1 cellular context compared by ENCODE assay signal in the genomic region with DNA sequence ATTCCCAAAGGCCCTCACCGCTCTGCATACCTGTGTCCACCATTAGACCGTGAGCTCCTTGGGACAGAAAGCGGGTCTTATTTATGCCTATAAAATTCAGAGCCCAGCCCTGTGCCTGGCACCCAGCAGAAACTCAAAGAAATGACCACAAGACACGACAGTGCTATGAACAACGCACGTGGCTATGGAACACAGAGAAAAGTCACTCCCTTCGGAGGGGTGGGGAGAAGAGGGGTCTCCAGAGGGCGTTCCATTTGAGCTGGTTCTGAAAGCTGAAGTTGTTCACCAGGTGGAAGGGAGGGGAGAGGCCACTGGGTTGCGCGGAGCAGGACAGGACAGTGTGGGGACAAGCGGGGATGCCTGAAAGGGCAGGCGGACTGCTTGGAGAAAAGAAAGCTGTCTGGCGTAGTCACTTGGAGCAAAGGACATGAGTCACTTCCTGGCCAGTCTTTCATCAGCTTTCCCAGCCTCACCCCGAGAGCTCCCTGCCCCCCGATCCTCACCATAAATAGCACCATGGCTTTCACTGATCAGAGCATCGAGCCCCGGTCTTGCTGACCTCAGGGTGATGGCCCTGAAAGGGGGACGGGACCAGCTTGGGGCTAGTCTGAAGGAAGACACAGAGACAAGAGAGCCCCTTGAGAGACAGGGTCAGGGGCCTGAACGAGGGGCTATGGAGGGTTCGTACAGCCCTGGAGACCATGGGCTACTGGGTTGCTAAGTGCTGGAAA.
A peak's percentile ranks its signal among the peaks of the same experiment; 100 is the strongest.
TF ChIP-seq lines count a peak whose summit lies in the region.

No MANE protein-coding gene starts in this region.

TF ChIP-seq in K562, 482 proteins besides CTCF, POLR2A, EP300 and RAD21 (continued from another document and continues in another):
- TF ChIP-seq FOXP4 (CRISPR knock-in tag; IDR thresholded peaks at IDR 0.05; ENCODE audit: borderline replicate concordance) = no peak
- peak; percentile 79 for TF ChIP-seq MYC (IDR thresholded peaks at IDR 0.05; ENCODE audit: low read depth, low read length)
- TF ChIP-seq MYC (CRISPR knock-in tag; IDR thresholded peaks at IDR 0.05; ENCODE audit: borderline replicate concordance, low read depth) = peak; percentile 77
- TF ChIP-seq, protein P1, sequence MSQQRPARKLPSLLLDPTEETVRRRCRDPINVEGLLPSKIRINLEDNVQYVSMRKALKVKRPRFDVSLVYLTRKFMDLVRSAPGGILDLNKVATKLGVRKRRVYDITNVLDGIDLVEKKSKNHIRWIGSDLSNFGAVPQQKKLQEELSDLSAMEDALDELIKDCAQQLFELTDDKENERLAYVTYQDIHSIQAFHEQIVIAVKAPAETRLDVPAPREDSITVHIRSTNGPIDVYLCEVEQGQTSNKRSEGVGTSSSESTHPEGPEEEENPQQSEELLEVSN (IDR thresholded peaks at IDR 0.05; ENCODE audit: borderline replicate concordance in 1 of 2, extremely low read depth in 1 of 2, insufficient read depth in 1 of 2, insufficient read length in 1 of 2, low read depth in 1 of 2, low read length in 1 of 2, poor library complexity in 1 of 2, severe bottlenecking in 1 of 2) = peak in 1 of 2 experiments; percentile 49
- peak; percentile 87 for TF ChIP-seq ZNF175 (CRISPR knock-in tag; IDR thresholded peaks at IDR 0.05; ENCODE audit: low read depth)
- TF ChIP-seq ZNF592 (IDR thresholded peaks at IDR 0.05) = peak; percentile 97
- 0 out of 2 replicates have a peak, but pooled peaks have one; percentile 49 for TF ChIP-seq ZNF197 (CRISPR knock-in tag; IDR thresholded peaks at IDR 0.05; ENCODE audit: low read depth)
- TF ChIP-seq TRIM24 (IDR thresholded peaks at IDR 0.05) = peak; percentile 60 to 78; a peak in 3 of 4 replicates
- peak; percentile 55 for TF ChIP-seq BRD9 (IDR thresholded peaks at IDR 0.05; ENCODE audit: low read depth, partially characterized antibody)
- peak; percentile 71; the same call in 1 of the 2 replicates for TF ChIP-seq CXXC5 (CRISPR knock-in tag; IDR thresholded peaks at IDR 0.05)
- TF ChIP-seq SP1 (CRISPR knock-in tag; IDR thresholded peaks at IDR 0.05) = peak; percentile 52; the same call in 1 of the 2 replicates
- TF ChIP-seq, protein P2, sequence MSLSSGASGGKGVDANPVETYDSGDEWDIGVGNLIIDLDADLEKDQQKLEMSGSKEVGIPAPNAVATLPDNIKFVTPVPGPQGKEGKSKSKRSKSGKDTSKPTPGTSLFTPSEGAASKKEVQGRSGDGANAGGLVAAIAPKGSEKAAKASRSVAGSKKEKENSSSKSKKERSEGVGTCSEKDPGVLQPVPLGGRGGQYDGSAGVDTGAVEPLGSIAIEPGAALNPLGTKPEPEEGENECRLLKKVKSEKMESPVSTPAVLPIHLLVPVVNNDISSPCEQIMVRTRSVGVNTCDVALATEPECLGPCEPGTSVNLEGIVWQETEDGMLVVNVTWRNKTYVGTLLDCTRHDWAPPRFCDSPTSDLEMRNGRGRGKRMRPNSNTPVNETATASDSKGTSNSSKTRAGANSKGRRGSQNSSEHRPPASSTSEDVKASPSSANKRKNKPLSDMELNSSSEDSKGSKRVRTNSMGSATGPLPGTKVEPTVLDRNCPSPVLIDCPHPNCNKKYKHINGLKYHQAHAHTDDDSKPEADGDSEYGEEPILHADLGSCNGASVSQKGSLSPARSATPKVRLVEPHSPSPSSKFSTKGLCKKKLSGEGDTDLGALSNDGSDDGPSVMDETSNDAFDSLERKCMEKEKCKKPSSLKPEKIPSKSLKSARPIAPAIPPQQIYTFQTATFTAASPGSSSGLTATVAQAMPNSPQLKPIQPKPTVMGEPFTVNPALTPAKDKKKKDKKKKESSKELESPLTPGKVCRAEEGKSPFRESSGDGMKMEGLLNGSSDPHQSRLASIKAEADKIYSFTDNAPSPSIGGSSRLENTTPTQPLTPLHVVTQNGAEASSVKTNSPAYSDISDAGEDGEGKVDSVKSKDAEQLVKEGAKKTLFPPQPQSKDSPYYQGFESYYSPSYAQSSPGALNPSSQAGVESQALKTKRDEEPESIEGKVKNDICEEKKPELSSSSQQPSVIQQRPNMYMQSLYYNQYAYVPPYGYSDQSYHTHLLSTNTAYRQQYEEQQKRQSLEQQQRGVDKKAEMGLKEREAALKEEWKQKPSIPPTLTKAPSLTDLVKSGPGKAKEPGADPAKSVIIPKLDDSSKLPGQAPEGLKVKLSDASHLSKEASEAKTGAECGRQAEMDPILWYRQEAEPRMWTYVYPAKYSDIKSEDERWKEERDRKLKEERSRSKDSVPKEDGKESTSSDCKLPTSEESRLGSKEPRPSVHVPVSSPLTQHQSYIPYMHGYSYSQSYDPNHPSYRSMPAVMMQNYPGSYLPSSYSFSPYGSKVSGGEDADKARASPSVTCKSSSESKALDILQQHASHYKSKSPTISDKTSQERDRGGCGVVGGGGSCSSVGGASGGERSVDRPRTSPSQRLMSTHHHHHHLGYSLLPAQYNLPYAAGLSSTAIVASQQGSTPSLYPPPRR (CRISPR knock-in tag; IDR thresholded peaks at IDR 0.05; ENCODE audit: borderline replicate concordance) = no peak
- peak; percentile 27; the same call in 1 of the 2 replicates for TF ChIP-seq SOX6 (IDR thresholded peaks at IDR 0.05)
- TF ChIP-seq ATF2 (CRISPR knock-in tag; IDR thresholded peaks at IDR 0.05) = no peak
- TF ChIP-seq KDM5B (IDR thresholded peaks at IDR 0.05; ENCODE audit: insufficient replicate concordance, low read depth, low read length) = peak; percentile 73
- peak; percentile 54 to 60; a peak in 2 of 4 replicates for TF ChIP-seq MAZ (CRISPR knock-in tag; conservative IDR thresholded peaks at IDR 0.05 in 1 of 2, IDR thresholded peaks at IDR 0.05 in 1 of 2)
- peak in 1 of 2 experiments; percentile 63; a peak in 2 of 4 replicates for TF ChIP-seq RCOR1 (IDR thresholded peaks at IDR 0.05; ENCODE audit: borderline replicate concordance in 1 of 2, low read depth in 2 of 2, low read length in 2 of 2)
- TF ChIP-seq BCOR (IDR thresholded peaks at IDR 0.05) = peak; percentile 25; the same call in 1 of the 2 replicates
- peak; percentile 62; the same call in 1 of the 2 replicates for TF ChIP-seq GABPA (tag; conservative IDR thresholded peaks at IDR 0.05; ENCODE audit: low read depth)
- TF ChIP-seq MEF2D (tag; conservative IDR thresholded peaks at IDR 0.05; ENCODE audit: low read depth) = peak; percentile 86
- TF ChIP-seq ZNF512 (tag; IDR thresholded peaks at IDR 0.05) = no peak
- peak; percentile 83 for TF ChIP-seq ARID1B (IDR thresholded peaks at IDR 0.05)
- TF ChIP-seq GTF2F1 (IDR thresholded peaks at IDR 0.05; ENCODE audit: low read depth, low read length) = no peak
- no peak for TF ChIP-seq TCF7L2 (IDR thresholded peaks at IDR 0.05; ENCODE audit: low read depth, low read length)
- no peak for TF ChIP-seq CCNT2 (IDR thresholded peaks at IDR 0.05; ENCODE audit: borderline replicate concordance, extremely low read depth, insufficient read length, low read depth, low read length)
- TF ChIP-seq, protein P3, sequence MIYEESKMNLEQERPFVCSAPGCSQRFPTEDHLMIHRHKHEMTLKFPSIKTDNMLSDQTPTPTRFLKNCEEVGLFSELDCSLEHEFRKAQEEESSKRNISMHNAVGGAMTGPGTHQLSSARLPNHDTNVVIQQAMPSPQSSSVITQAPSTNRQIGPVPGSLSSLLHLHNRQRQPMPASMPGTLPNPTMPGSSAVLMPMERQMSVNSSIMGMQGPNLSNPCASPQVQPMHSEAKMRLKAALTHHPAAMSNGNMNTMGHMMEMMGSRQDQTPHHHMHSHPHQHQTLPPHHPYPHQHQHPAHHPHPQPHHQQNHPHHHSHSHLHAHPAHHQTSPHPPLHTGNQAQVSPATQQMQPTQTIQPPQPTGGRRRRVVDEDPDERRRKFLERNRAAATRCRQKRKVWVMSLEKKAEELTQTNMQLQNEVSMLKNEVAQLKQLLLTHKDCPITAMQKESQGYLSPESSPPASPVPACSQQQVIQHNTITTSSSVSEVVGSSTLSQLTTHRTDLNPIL (CRISPR knock-in tag; IDR thresholded peaks at IDR 0.05) = no peak
- TF ChIP-seq, protein P4, sequence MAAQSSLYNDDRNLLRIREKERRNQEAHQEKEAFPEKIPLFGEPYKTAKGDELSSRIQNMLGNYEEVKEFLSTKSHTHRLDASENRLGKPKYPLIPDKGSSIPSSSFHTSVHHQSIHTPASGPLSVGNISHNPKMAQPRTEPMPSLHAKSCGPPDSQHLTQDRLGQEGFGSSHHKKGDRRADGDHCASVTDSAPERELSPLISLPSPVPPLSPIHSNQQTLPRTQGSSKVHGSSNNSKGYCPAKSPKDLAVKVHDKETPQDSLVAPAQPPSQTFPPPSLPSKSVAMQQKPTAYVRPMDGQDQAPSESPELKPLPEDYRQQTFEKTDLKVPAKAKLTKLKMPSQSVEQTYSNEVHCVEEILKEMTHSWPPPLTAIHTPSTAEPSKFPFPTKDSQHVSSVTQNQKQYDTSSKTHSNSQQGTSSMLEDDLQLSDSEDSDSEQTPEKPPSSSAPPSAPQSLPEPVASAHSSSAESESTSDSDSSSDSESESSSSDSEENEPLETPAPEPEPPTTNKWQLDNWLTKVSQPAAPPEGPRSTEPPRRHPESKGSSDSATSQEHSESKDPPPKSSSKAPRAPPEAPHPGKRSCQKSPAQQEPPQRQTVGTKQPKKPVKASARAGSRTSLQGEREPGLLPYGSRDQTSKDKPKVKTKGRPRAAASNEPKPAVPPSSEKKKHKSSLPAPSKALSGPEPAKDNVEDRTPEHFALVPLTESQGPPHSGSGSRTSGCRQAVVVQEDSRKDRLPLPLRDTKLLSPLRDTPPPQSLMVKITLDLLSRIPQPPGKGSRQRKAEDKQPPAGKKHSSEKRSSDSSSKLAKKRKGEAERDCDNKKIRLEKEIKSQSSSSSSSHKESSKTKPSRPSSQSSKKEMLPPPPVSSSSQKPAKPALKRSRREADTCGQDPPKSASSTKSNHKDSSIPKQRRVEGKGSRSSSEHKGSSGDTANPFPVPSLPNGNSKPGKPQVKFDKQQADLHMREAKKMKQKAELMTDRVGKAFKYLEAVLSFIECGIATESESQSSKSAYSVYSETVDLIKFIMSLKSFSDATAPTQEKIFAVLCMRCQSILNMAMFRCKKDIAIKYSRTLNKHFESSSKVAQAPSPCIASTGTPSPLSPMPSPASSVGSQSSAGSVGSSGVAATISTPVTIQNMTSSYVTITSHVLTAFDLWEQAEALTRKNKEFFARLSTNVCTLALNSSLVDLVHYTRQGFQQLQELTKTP (IDR thresholded peaks at IDR 0.05; ENCODE audit: low read depth in 1 of 2, partially characterized antibody in 2 of 2) = peak; percentile 31 to 45
- no peak for TF ChIP-seq ZNF431 (CRISPR knock-in tag; IDR thresholded peaks at IDR 0.05)
- TF ChIP-seq FOSL1 (tag; conservative IDR thresholded peaks at IDR 0.05) = peak; percentile 98
- TF ChIP-seq FOXK1 (CRISPR knock-in tag; IDR thresholded peaks at IDR 0.05; ENCODE audit: borderline replicate concordance) = no peak
- TF ChIP-seq HNRNPL (IDR thresholded peaks at IDR 0.05; ENCODE audit: low read depth, low read length) = no peak
